8 cellular contexts compared by ENCODE assay signal in genomic region chr12:6606331-6607131, GRCh38. TPM values are rescaled to one million over a fixed set of nuclear protein-coding genes. Genes with fewer than 3 reads are reported as not detected.
DNase-seq lines count a peak whose midpoint lies in the region; ATAC-seq and TF ChIP-seq lines count a peak whose summit lies in the region.

No MANE protein-coding gene starts in this region.

- H3K4me3 ChIP-seq in DOHH2 (ENCODE audit: low read length) (peak overlapping the region; percentile 95), Loucy (ENCODE audit: low read length, poor library complexity, severe bottlenecking) (peak overlapping the region; percentile 98), endocrine pancreas (ENCODE audit: control insufficient read depth, insufficient read depth, low read length) (peak overlapping the region; percentile 79), mesodermal cell (ENCODE audit: extremely low read depth, insufficient read depth, low read length, poor library complexity, severe bottlenecking) (peak overlapping the region; percentile 91)

- peaks cover 47% of the 10 kb centered on the region for H3K36me3 ChIP-seq in DOHH2 (ENCODE audit: control insufficient read depth, low read length)
- peaks cover 13% of the 10 kb centered on the region for H3K36me3 ChIP-seq in Loucy (ENCODE audit: insufficient read depth, low read length)
- no peaks in the 10 kb centered on the region for H3K36me3 ChIP-seq in endocrine pancreas (ENCODE audit: control insufficient read depth, insufficient read depth, low read length)
- peaks cover 46% of the 10 kb centered on the region for H3K36me3 ChIP-seq in mesodermal cell (ENCODE audit: control insufficient read depth, insufficient read depth, low read length)

- H3K9me3 Mint-ChIP-seq in stimulated activated naive B cell treated with anti-CD40 and anti-IgM and Interleukin-4, amounts not matched to agents 10 μg/mL and 1 μg/mL and 100 μg/mL, for 72 hours = no peaks in the 10 kb centered on the region

- no peaks in the 10 kb centered on the region for H3K27me3 Mint-ChIP-seq in stimulated activated naive B cell treated with anti-CD40 and anti-IgM and Interleukin-4, amounts not matched to agents 10 μg/mL and 1 μg/mL and 100 μg/mL, for 72 hours

- peak overlapping the region; percentile 73 for H3K27ac ChIP-seq in DOHH2 (ENCODE audit: low read depth, low read length)
- peak overlapping the region; percentile 77 for H3K27ac ChIP-seq in mesodermal cell (ENCODE audit: low read depth, low read length, severe bottlenecking)

- no peak overlapping the region for H2AFZ ChIP-seq in Loucy (ENCODE audit: low read length)

- no peaks in the 10 kb centered on the region for H3K27me3 ChIP-seq in DOHH2 (ENCODE audit: control insufficient read depth, low read length)
- no peaks in the 10 kb centered on the region for H3K27me3 ChIP-seq in Loucy (ENCODE audit: insufficient read depth, low read length, poor library complexity, severe bottlenecking)
- no peaks in the 10 kb centered on the region for H3K27me3 ChIP-seq in endocrine pancreas (ENCODE audit: control insufficient read depth, insufficient read depth, low read length)

- peaks cover 32% of the 10 kb centered on the region for H3F3A ChIP-seq in DOHH2 (ENCODE audit: control insufficient read depth, insufficient read depth)
- H3F3A ChIP-seq in Loucy (ENCODE audit: low read depth) = peaks cover 25% of the 10 kb centered on the region

- H3K79me2 ChIP-seq in DOHH2 (ENCODE audit: control insufficient read depth, low read length) = peaks cover 54% of the 10 kb centered on the region
- H3K79me2 ChIP-seq in Loucy (ENCODE audit: insufficient read depth, low read length) = peaks cover 54% of the 10 kb centered on the region

- peak; percentile 81 for DNase-seq in activated CD8-positive, alpha-beta memory T cell treated with anti-CD3 and anti-CD28 coated beads for 24 hours
- DNase-seq in stimulated activated naive B cell treated with anti-CD40 and anti-IgM and Interleukin-4, amounts not matched to agents 10 μg/mL and 1 μg/mL and 100 μg/mL, for 72 hours = peak; percentile 51
- DNase-seq in NCI-H2107 treated with DMSO at 0.1 percent for 48 hours (lab: John Stamatoyannopoulos, UW; ENCODE audit: unreplicated experiment) = no peak

- no peak for TF ChIP-seq CTCF in DOHH2 (IDR thresholded peaks at IDR 0.05; ENCODE audit: low read depth, low read length, poor library complexity, severe bottlenecking)
- no peak for TF ChIP-seq CTCF in Loucy (conservative IDR thresholded peaks at IDR 0.05; ENCODE audit: low read length)

- no peaks in the 10 kb centered on the region for H3K9me3 ChIP-seq in DOHH2 (ENCODE audit: control insufficient read depth, insufficient read depth, low read length)
- no peaks in the 10 kb centered on the region for H3K9me3 ChIP-seq in Loucy (ENCODE audit: insufficient read depth, low read depth, low read length)
- H3K9me3 ChIP-seq in endocrine pancreas (ENCODE audit: control insufficient read depth, low read length) = no peaks in the 10 kb centered on the region
- no peaks in the 10 kb centered on the region for H3K9me3 ChIP-seq in mesodermal cell (ENCODE audit: control insufficient read depth, low read length)

- peaks cover 32 to 41% of the 10 kb centered on the region in 2 donors for H3K36me3 Mint-ChIP-seq in stimulated activated naive B cell treated with anti-CD40 and anti-IgM and Interleukin-4, amounts not matched to agents 10 μg/mL and 1 μg/mL and 100 μg/mL, for 72 hours

- H3K9ac ChIP-seq in Loucy (ENCODE audit: low read depth, low read length, poor library complexity, severe bottlenecking) (peak overlapping the region; percentile 96), endocrine pancreas (ENCODE audit: control insufficient read depth, insufficient read depth, low read length) (peak overlapping the region; percentile 90)

- H3K4me1 ChIP-seq in DOHH2 (ENCODE audit: control insufficient read depth, low read length) = peaks cover 56% of the 10 kb centered on the region
- peaks cover 60% of the 10 kb centered on the region for H3K4me1 ChIP-seq in Loucy (ENCODE audit: insufficient read depth, low read length, poor library complexity, severe bottlenecking)
- H3K4me1 ChIP-seq in endocrine pancreas (ENCODE audit: control insufficient read depth, insufficient read depth, low read length) = peaks cover 8% of the 10 kb centered on the region
- H3K4me1 ChIP-seq in mesodermal cell (ENCODE audit: control insufficient read depth, insufficient read depth, low read length, poor library complexity, severe bottlenecking) = peaks cover 26% of the 10 kb centered on the region

- H4K20me1 ChIP-seq in DOHH2 (ENCODE audit: control insufficient read depth, insufficient read depth, low read depth, low read length) = peaks cover 23% of the 10 kb centered on the region
- H4K20me1 ChIP-seq in Loucy (ENCODE audit: insufficient read depth, low read length, poor library complexity, severe bottlenecking) = peaks cover 53% of the 10 kb centered on the region

- peaks cover 45 to 63% of the 10 kb centered on the region in 2 donors for H3K4me1 Mint-ChIP-seq in stimulated activated naive B cell treated with anti-CD40 and anti-IgM and Interleukin-4, amounts not matched to agents 10 μg/mL and 1 μg/mL and 100 μg/mL, for 72 hours

- H3K9me2 ChIP-seq in DOHH2 (replicated peaks; ENCODE audit: control insufficient read depth, low read length) (no peaks in the 10 kb centered on the region), Loucy (replicated peaks; ENCODE audit: low read depth, low read length) (no peaks in the 10 kb centered on the region)

- 0 to 1% methylated on average over 31 to 32 of the region's 70 CpGs for WGBS in mesodermal cell (ENCODE audit: insufficient coverage in 2 of 2), 2 experiments

- ATAC-seq in stimulated activated naive B cell treated with anti-CD40 and anti-IgM and Interleukin-4, amounts not matched to agents 10 μg/mL and 1 μg/mL and 100 μg/mL, for 72 hours (replicated peaks) = peak; percentile 44 to 48
- ATAC-seq in HG02571 (IDR thresholded peaks at IDR 0.05; ENCODE audit: unreplicated experiment) = no peak

- H3K4me2 ChIP-seq in DOHH2 (ENCODE audit: low read length) (peak overlapping the region; percentile 93), Loucy (ENCODE audit: low read depth, low read length, poor library complexity, severe bottlenecking) (peak overlapping the region; percentile 78)

- no peak overlapping the region for H3K4me3 Mint-ChIP-seq in stimulated activated naive B cell treated with anti-CD40 and anti-IgM and Interleukin-4, amounts not matched to agents 10 μg/mL and 1 μg/mL and 100 μg/mL, for 72 hours

- H3K27ac Mint-ChIP-seq in stimulated activated naive B cell treated with anti-CD40 and anti-IgM and Interleukin-4, amounts not matched to agents 10 μg/mL and 1 μg/mL and 100 μg/mL, for 72 hours = peak overlapping the region; percentile 91

RNA-seq across cellular contexts. Expression of gene CHD4, which starts 0.6 kb away (rescaled TPM):
- polyA plus RNA-seq in mesodermal cell (2013, experiment 1 of 2) = 261 TPM
- polyA plus RNA-seq in mesodermal cell (2013, experiment 2 of 2) = 233 TPM

RNA-seq across cellular contexts. Expression of gene LPAR5, which starts 29.2 kb away (rescaled TPM):
- polyA plus RNA-seq in mesodermal cell (2013, experiment 1 of 2) = 3.2 TPM
- polyA plus RNA-seq in mesodermal cell (2013, experiment 2 of 2) = 1.7 TPM

RNA-seq across cellular contexts. Expression of gene NOP2, which starts 38.4 kb away (rescaled TPM):
- polyA plus RNA-seq in mesodermal cell (2013, experiment 1 of 2) = 34.8 TPM
- 34.5 TPM for polyA plus RNA-seq in mesodermal cell (2013, experiment 2 of 2)

RNA-seq across cellular contexts. Expression of gene ACRBP, which starts 40.7 kb away (rescaled TPM):
- polyA plus RNA-seq in mesodermal cell (2013, experiment 1 of 2) = 6.3 TPM
- polyA plus RNA-seq in mesodermal cell (2013, experiment 2 of 2) = 4.0 TPM

RNA-seq across cellular contexts. Expression of gene IFFO1, which starts 50.7 kb away (rescaled TPM):
- polyA plus RNA-seq in mesodermal cell (2013, experiment 1 of 2) = 17.7 TPM
- polyA plus RNA-seq in mesodermal cell (2013, experiment 2 of 2) = 14.3 TPM
